ENCODE assay signal across 33 cellular contexts in the genomic region with DNA sequence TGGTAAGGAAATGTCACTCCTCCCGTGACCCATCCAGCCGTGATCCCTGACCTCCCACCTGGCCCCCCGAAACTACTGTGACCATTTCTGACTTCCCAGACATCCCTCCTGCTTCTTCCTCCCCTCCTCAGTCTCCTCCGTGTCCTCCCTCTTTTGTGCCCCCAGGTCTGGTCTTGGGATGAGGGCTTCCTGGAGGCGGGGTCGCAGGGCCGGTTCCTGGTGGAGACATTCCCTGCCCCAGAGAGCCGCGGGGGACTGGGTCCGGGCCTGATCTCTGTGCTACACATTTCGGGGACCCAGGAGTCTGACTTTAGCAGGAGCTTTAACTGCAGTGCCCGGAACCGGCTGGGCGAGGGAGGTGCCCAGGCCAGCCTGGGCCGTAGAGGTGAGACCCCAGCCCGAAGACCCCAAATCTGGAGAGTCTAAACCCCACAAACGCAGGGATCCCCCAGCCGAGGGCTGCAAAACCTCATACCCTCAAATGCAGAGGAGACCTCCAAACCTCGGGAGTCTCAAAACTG. TPM values are rescaled to one million over a fixed set of nuclear protein-coding genes. Genes with fewer than 3 reads are reported as not detected.
A peak's percentile ranks its signal among the peaks of the same experiment; 100 is the strongest.
DNase-seq lines count a peak whose midpoint lies in the region; ATAC-seq and TF ChIP-seq lines count a peak whose summit lies in the region.
"Had no signal": no experiment of that assay in that cellular context is flagged by ENCODE, and none has a peak within 500 bp of the region (broad histone marks: within the 10 kb centered on the region; RNA-seq: fewer than 3 reads in every experiment).

No MANE protein-coding gene starts in this region.

- TF ChIP-seq CTCF in natural killer cell (IDR thresholded peaks at IDR 0.05): no peak
- no peak for TF ChIP-seq CTCF in glutamatergic neuron (IDR thresholded peaks at IDR 0.05; ENCODE audit: partially characterized antibody, unreplicated experiment)
- TF ChIP-seq CTCF in nephron (IDR thresholded peaks at IDR 0.05; ENCODE audit: unreplicated experiment in 3 of 3): no peak
- TF ChIP-seq CTCF in PC-3 (conservative IDR thresholded peaks at IDR 0.05; ENCODE audit: low read depth, low read length): no peak
- TF ChIP-seq CTCF in brain microvascular endothelial cell (IDR thresholded peaks at IDR 0.05; ENCODE audit: low read depth, low read length, missing control alignments): no peak

- no peak overlapping the region for H3K4me3 Mint-ChIP-seq in natural killer cell treated with Interleukin-12 subunit alpha and Interleukin-12 subunit beta and Interleukin-15 and Interleukin-18, amount 100 ng/mL, for 72 hours
- no peak overlapping the region for H3K4me3 Mint-ChIP-seq in natural killer cell
- H3K4me3 Mint-ChIP-seq in glutamatergic neuron (ENCODE audit: unreplicated experiment): peak overlapping the region; percentile 85
- H3K4me3 Mint-ChIP-seq in nephron: peak overlapping the region in 2 of 3 experiments; percentile 33 to 76
- H3K4me3 Mint-ChIP-seq: activated CD4-positive, alpha-beta memory T cell treated with anti-CD3 and anti-CD28 coated beads for 36 hours; activated T-helper 17 cell treated with anti-CD3 and anti-CD28 coated beads, Interleukin-2, amount 50 U/mL, for 72 hours; T-helper 2 cell treated with Interferon-gamma antibody and Interleukin-4, amounts not matched to agents 5 μg/mL and 100 μg/mL, for 36 hours had no signal

- H3K27ac Mint-ChIP-seq in natural killer cell treated with Interleukin-12 subunit alpha and Interleukin-12 subunit beta and Interleukin-15 and Interleukin-18, amount 100 ng/mL, for 72 hours: no peak overlapping the region
- no peak overlapping the region for H3K27ac Mint-ChIP-seq in natural killer cell
- H3K27ac Mint-ChIP-seq in glutamatergic neuron (ENCODE audit: unreplicated experiment): peak overlapping the region; percentile 64
- H3K27ac Mint-ChIP-seq in nephron: no peak overlapping the region
- H3K27ac Mint-ChIP-seq: activated CD4-positive, alpha-beta memory T cell treated with anti-CD3 and anti-CD28 coated beads for 36 hours; activated T-helper 17 cell treated with anti-CD3 and anti-CD28 coated beads, Interleukin-2, amount 50 U/mL, for 72 hours; T-helper 2 cell treated with Interferon-gamma antibody and Interleukin-4, amounts not matched to agents 5 μg/mL and 100 μg/mL, for 36 hours had no signal

- no peaks in the 10 kb centered on the region for H3K4me1 ChIP-seq in PC-3 (ENCODE audit: insufficient read depth, low read length)

- no peak for ATAC-seq in natural killer cell treated with Interleukin-12 subunit alpha and Interleukin-12 subunit beta and Interleukin-15 and Interleukin-18, amount 100 ng/mL, for 72 hours
- no peak for ATAC-seq in natural killer cell
- ATAC-seq in PC-3: no peak
- ATAC-seq: activated T-helper 17 cell treated with anti-CD3 and anti-CD28 coated beads, Interleukin-2, amount 50 U/mL, for 72 hours had no signal

- no peak overlapping the region for H3K4me2 ChIP-seq in PC-3 (ENCODE audit: low read length)
- H3K4me2 ChIP-seq: KMS-11 had no signal

- H3K9ac ChIP-seq in PC-3 (ENCODE audit: low read length): no peak overlapping the region
- H3K9ac ChIP-seq: GM23248, KMS-11 had no signal

- no peaks in the 10 kb centered on the region for H3K9me3 ChIP-seq in PC-3 (ENCODE audit: low read length)
- H3K9me3 ChIP-seq: MG63, upper lobe of right lung had no signal

- in situ Hi-C loops in brain microvascular endothelial cell (cut with HindIII; ENCODE audit: low pct_ligation_motif_present, low sequenced_read_pairs): no loop called here

- H3K4me3 ChIP-seq in PC-3 (ENCODE audit: low read length) (no peak overlapping the region), brain microvascular endothelial cell (ENCODE audit: low read depth, low read length) (no peak overlapping the region)
- H3K4me3 ChIP-seq: GM23248, hepatocyte, MG63, upper lobe of right lung had no signal

- H3K27me3 ChIP-seq in PC-3 (ENCODE audit: low read length): peaks cover 4% of the 10 kb centered on the region; the same call in 1 of the 2 replicates
- H3K27me3 ChIP-seq in brain microvascular endothelial cell (replicated peaks): peaks cover 29% of the 10 kb centered on the region

- intact Hi-C loops in natural killer cell (cut with micrococcal nuclease): no loop called here
- intact Hi-C loops in PC-3 (cut with micrococcal nuclease): no loop called here

- CTCF ChIA-PET in PC-3 (lab: Charles Lee): no interaction called here

- BruUV-seq in PC-3 (replicated peaks; lab: Mats Ljungman, UMichigan): no TSS peak

- H3K79me2 ChIP-seq in PC-3 (ENCODE audit: low read length): no peaks in the 10 kb centered on the region
- H3K79me2 ChIP-seq: hepatocyte had no signal

- no peaks in the 10 kb centered on the region for H4K20me1 ChIP-seq in PC-3 (ENCODE audit: low read length)

- H3K4me1 Mint-ChIP-seq in natural killer cell treated with Interleukin-12 subunit alpha and Interleukin-12 subunit beta and Interleukin-15 and Interleukin-18, amount 100 ng/mL, for 72 hours (ENCODE audit: low read depth in 2 of 2): peaks cover 0 to 8% of the 10 kb centered on the region in 2 donors
- H3K4me1 Mint-ChIP-seq in natural killer cell (peaks cover 0 to 11% of the 10 kb centered on the region in 2 donors), glutamatergic neuron (ENCODE audit: low read depth, unreplicated experiment) (peaks cover 13% of the 10 kb centered on the region), nephron (no peaks in the 10 kb centered on the region)

- no peaks in the 10 kb centered on the region for H3K9me3 Mint-ChIP-seq in natural killer cell treated with Interleukin-12 subunit alpha and Interleukin-12 subunit beta and Interleukin-15 and Interleukin-18, amount 100 ng/mL, for 72 hours
- no peaks in the 10 kb centered on the region for H3K9me3 Mint-ChIP-seq in natural killer cell
- H3K9me3 Mint-ChIP-seq in glutamatergic neuron (ENCODE audit: unreplicated experiment): peaks cover 7% of the 10 kb centered on the region
- H3K9me3 Mint-ChIP-seq in nephron: no peaks in the 10 kb centered on the region
- H3K9me3 Mint-ChIP-seq: activated CD4-positive, alpha-beta memory T cell treated with anti-CD3 and anti-CD28 coated beads for 36 hours; activated T-helper 17 cell treated with anti-CD3 and anti-CD28 coated beads, Interleukin-2, amount 50 U/mL, for 72 hours; brain; T-helper 2 cell treated with Interferon-gamma antibody and Interleukin-4, amounts not matched to agents 5 μg/mL and 100 μg/mL, for 36 hours had no signal

- peak; percentile 49 for DNase-seq in natural killer cell treated with Interleukin-12 subunit alpha and Interleukin-12 subunit beta and Interleukin-15 and Interleukin-18, amount 100 ng/mL, for 72 hours (ENCODE audit: low spot score)
- no peak for DNase-seq in natural killer cell
- no peak for DNase-seq in glutamatergic neuron
- no peak for DNase-seq in AG20443 (ENCODE audit: low spot score)
- DNase-seq in PC-3: no peak
- DNase-seq in brain microvascular endothelial cell: no peak
- no peak for DNase-seq in NCI-H510A treated with DMSO at 0.1 percent for 48 hours (lab: John Stamatoyannopoulos, UW)
- DNase-seq: 8988T; activated CD4-positive, alpha-beta memory T cell treated with anti-CD3 and anti-CD28 coated beads for 36 hours; activated CD4-positive, alpha-beta T cell treated with anti-CD3 and anti-CD28 coated beads for 1 hour; activated naive CD4-positive, alpha-beta T cell treated with anti-CD3 and anti-CD28 coated beads, Interleukin-2, amount 50 U/mL, for 16 hours; amniotic stem cell; DMS79 treated with DMSO at 0.1 percent for 48 hours; GM23248; left ventricle myocardium inferior; MG63; NCI-H1930; NCI-H2171 treated with DMSO at 0.1 percent for 48 hours; NK-92 treated with Interleukin-12 subunit alpha and Interleukin-12 subunit beta, amount 100 ng/mL, for 24 hours; SHP77; stimulated activated naive CD4-positive, alpha-beta T cell; upper lobe of right lung had no signal

- H3K36me3 Mint-ChIP-seq in natural killer cell treated with Interleukin-12 subunit alpha and Interleukin-12 subunit beta and Interleukin-15 and Interleukin-18, amount 100 ng/mL, for 72 hours: no peaks in the 10 kb centered on the region
- H3K36me3 Mint-ChIP-seq in natural killer cell (no peaks in the 10 kb centered on the region), glutamatergic neuron (ENCODE audit: unreplicated experiment) (peaks cover 8% of the 10 kb centered on the region), nephron (ENCODE audit: low read depth) (peaks cover 16% of the 10 kb centered on the region)
- H3K36me3 Mint-ChIP-seq: activated CD4-positive, alpha-beta memory T cell treated with anti-CD3 and anti-CD28 coated beads for 36 hours had no signal

- H3F3A ChIP-seq in PC-3 (ENCODE audit: low read length, unreplicated experiment): no peaks in the 10 kb centered on the region

- H3K9me2 ChIP-seq in PC-3 (replicated peaks; ENCODE audit: low read length): no peaks in the 10 kb centered on the region

- POLR2A ChIA-PET in PC-3 (lab: Charles Lee; ENCODE audit: unreplicated experiment): no interaction called here

- peaks cover 44 to 51% of the 10 kb centered on the region in 2 donors for H3K27me3 Mint-ChIP-seq in natural killer cell treated with Interleukin-12 subunit alpha and Interleukin-12 subunit beta and Interleukin-15 and Interleukin-18, amount 100 ng/mL, for 72 hours
- H3K27me3 Mint-ChIP-seq in natural killer cell (ENCODE audit: low read depth in 2 of 2) (peaks cover 57 to 58% of the 10 kb centered on the region in 2 donors), glutamatergic neuron (ENCODE audit: unreplicated experiment) (peaks cover 10% of the 10 kb centered on the region), nephron (ENCODE audit: low read depth) (peaks cover 88% of the 10 kb centered on the region)

- H3K27ac ChIP-seq in PC-3 (ENCODE audit: low read length): no peak overlapping the region
- no peak overlapping the region for H3K27ac ChIP-seq in brain microvascular endothelial cell
- H3K27ac ChIP-seq: GM23248, hepatocyte, KMS-11, left ventricle myocardium inferior, upper lobe of right lung had no signal

- H3K36me3 ChIP-seq in PC-3 (ENCODE audit: low read depth, low read length) (no peaks in the 10 kb centered on the region), brain microvascular endothelial cell (replicated peaks) (no peaks in the 10 kb centered on the region)
- H3K36me3 ChIP-seq: left ventricle myocardium inferior, MG63, upper lobe of right lung had no signal

- no peak overlapping the region for H2AFZ ChIP-seq in PC-3 (ENCODE audit: low read length)
- H2AFZ ChIP-seq: GM23248, hepatocyte had no signal

RNA-seq across cellular contexts. Expression of a gene that starts 5.0 kb away (rescaled TPM):
- total RNA-seq in natural killer cell treated with Interleukin-12 subunit alpha and Interleukin-12 subunit beta and Interleukin-15 and Interleukin-18, amount 100 ng/mL, for 72 hours: 1 to 10 TPM; 1.3 to 2.2 TPM
- under 1 TPM in 1 of 3 donors, not detected in 2; 0.27 TPM for total RNA-seq in natural killer cell
- total RNA-seq in glutamatergic neuron (ENCODE audit: unreplicated experiment): 47.1 TPM
- not detected in 2 replicates for total RNA-seq in PC-3 (2014; rRNA removed)
- total RNA-seq: dermis microvascular lymphatic vessel endothelial cell, GM23248, HT1080, left ventricle myocardium inferior, mesenteric fat pad, osteocyte, upper lobe of right lung had no signal

RNA-seq across cellular contexts. Expression of a gene that starts 6.7 kb away (rescaled TPM):
- total RNA-seq in natural killer cell treated with Interleukin-12 subunit alpha and Interleukin-12 subunit beta and Interleukin-15 and Interleukin-18, amount 100 ng/mL, for 72 hours: 1 to 10 TPM; 1.9 TPM
- total RNA-seq in natural killer cell: not detected
- total RNA-seq in glutamatergic neuron (ENCODE audit: unreplicated experiment): 618 TPM
- 21.1 and 23.2 TPM in 2 replicates for total RNA-seq in PC-3 (2014; rRNA removed)

RNA-seq across cellular contexts. Expression of a gene that starts 9.4 kb away (rescaled TPM):
- not detected for total RNA-seq in natural killer cell treated with Interleukin-12 subunit alpha and Interleukin-12 subunit beta and Interleukin-15 and Interleukin-18, amount 100 ng/mL, for 72 hours
- total RNA-seq in natural killer cell: under 1 TPM in 1 of 3 donors, not detected in 2; 0.93 TPM
- 4.7 TPM for total RNA-seq in glutamatergic neuron (ENCODE audit: unreplicated experiment)
- total RNA-seq in PC-3 (2014; rRNA removed): not detected in 2 replicates
- total RNA-seq: activated CD4-positive, alpha-beta memory T cell treated with anti-CD3 and anti-CD28 coated beads for 36 hours; dermis microvascular lymphatic vessel endothelial cell; GM23248; HT1080; left ventricle myocardium inferior; mesenteric fat pad; osteocyte; upper lobe of right lung had no signal

RNA-seq across cellular contexts. Expression of a gene that starts 38.6 kb away (rescaled TPM):
- 10 to 100 TPM; 54.4 to 68.7 TPM for total RNA-seq in natural killer cell treated with Interleukin-12 subunit alpha and Interleukin-12 subunit beta and Interleukin-15 and Interleukin-18, amount 100 ng/mL, for 72 hours
- total RNA-seq in natural killer cell: 100 to 1,000 TPM in 2 of 3 donors, 10 to 100 TPM in 1; 90.1 to 220 (median 101) TPM
- 7.6 TPM for total RNA-seq in glutamatergic neuron (ENCODE audit: unreplicated experiment)
- 9.0 and 10.6 TPM in 2 replicates for total RNA-seq in PC-3 (2014; rRNA removed)

RNA-seq across cellular contexts. Expression of a gene that starts 40.6 kb away (rescaled TPM):
- 100 to 1,000 TPM; 154 to 228 TPM for total RNA-seq in natural killer cell treated with Interleukin-12 subunit alpha and Interleukin-12 subunit beta and Interleukin-15 and Interleukin-18, amount 100 ng/mL, for 72 hours
- total RNA-seq in natural killer cell: 100 to 1,000 TPM; 281 to 307 (median 296) TPM
- total RNA-seq in glutamatergic neuron (ENCODE audit: unreplicated experiment): not detected
- not detected in 2 replicates for total RNA-seq in PC-3 (2014; rRNA removed)
- total RNA-seq: cerebellum, GM23248, HT1080 had no signal

Comparison
In these comparisons a context has a peak if more than half of its experiments do, and no peak if none do; other contexts are left out.
1. H3K4me3 Mint-ChIP-seq: peak in glutamatergic neuron (single experiment) and nephron (2 of 3); none in natural killer cell treated with Interleukin-12 subunit alpha and Interleukin-12 subunit beta and Interleukin-15 and Interleukin-18, amount 100 ng/mL, for 72 hours (single experiment) and natural killer cell (single experiment).
2. RNA of a gene that starts 5.0 kb away (total RNA-seq): 47.1 TPM in glutamatergic neuron (single experiment); 1.3 to 2.2 TPM in natural killer cell treated with Interleukin-12 subunit alpha and Interleukin-12 subunit beta and Interleukin-15 and Interleukin-18, amount 100 ng/mL, for 72 hours, 0.27 TPM in natural killer cell and not detected in PC-3; every median in the first group is over 10 times any median in the second.
3. RNA of a gene that starts 6.7 kb away (total RNA-seq): 618 TPM in glutamatergic neuron (single experiment); 21.1 to 23.2 TPM in PC-3, 1.9 TPM in natural killer cell treated with Interleukin-12 subunit alpha and Interleukin-12 subunit beta and Interleukin-15 and Interleukin-18, amount 100 ng/mL, for 72 hours and not detected in natural killer cell; every median in the first group is over 10 times any median in the second.